Comparison of ENCODE assay signal across 2 cellular contexts in genomic region chr22:50318356-50318697, GRCh38.
TF ChIP-seq lines count a peak whose summit lies in the region.

No MANE protein-coding gene starts in this region.

TF ChIP-seq in SK-N-SH, 30 proteins besides CTCF, POLR2A, EP300 and RAD21 (continued from another document):
- no peak for TF ChIP-seq EZH2phosphoT487 (IDR thresholded peaks at IDR 0.05; ENCODE audit: borderline replicate concordance, low read depth)
- TF ChIP-seq, protein P1, sequence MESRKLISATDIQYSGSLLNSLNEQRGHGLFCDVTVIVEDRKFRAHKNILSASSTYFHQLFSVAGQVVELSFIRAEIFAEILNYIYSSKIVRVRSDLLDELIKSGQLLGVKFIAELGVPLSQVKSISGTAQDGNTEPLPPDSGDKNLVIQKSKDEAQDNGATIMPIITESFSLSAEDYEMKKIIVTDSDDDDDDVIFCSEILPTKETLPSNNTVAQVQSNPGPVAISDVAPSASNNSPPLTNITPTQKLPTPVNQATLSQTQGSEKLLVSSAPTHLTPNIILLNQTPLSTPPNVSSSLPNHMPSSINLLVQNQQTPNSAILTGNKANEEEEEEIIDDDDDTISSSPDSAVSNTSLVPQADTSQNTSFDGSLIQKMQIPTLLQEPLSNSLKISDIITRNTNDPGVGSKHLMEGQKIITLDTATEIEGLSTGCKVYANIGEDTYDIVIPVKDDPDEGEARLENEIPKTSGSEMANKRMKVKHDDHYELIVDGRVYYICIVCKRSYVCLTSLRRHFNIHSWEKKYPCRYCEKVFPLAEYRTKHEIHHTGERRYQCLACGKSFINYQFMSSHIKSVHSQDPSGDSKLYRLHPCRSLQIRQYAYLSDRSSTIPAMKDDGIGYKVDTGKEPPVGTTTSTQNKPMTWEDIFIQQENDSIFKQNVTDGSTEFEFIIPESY (IDR thresholded peaks at IDR 0.05; ENCODE audit: borderline replicate concordance, low read depth): no peak
- TF ChIP-seq REST (IDR thresholded peaks at IDR 0.05; ENCODE audit: low read depth, low read length): no peak
- TF ChIP-seq JUND (IDR thresholded peaks at IDR 0.05): no peak
- no peak for TF ChIP-seq SMC3 (IDR thresholded peaks at IDR 0.05; ENCODE audit: low read depth, low read length)
- no peak for TF ChIP-seq TAF1 (IDR thresholded peaks at IDR 0.05; ENCODE audit: borderline replicate concordance, low read depth, low read length)
- TF ChIP-seq TCF12 (IDR thresholded peaks at IDR 0.05): no peak
TF ChIP-seq in SK-N-SH: peak in this region for 0.

TF ChIP-seq in SK-N-SH treated with all-trans-retinoic acid at 6 μM for 48 hours, 23 proteins besides CTCF, POLR2A, EP300 and RAD21 (continued from another document):
- TF ChIP-seq PATZ1 (CRISPR knock-in tag; IDR thresholded peaks at IDR 0.05; ENCODE audit: borderline replicate concordance) (no peak), ZNF70 (CRISPR knock-in tag; IDR thresholded peaks at IDR 0.05) (no peak), ESRRG (CRISPR knock-in tag; IDR thresholded peaks at IDR 0.05) (no peak), BACH2 (CRISPR knock-in tag; IDR thresholded peaks at IDR 0.05; ENCODE audit: borderline replicate concordance) (no peak), POU6F1 (CRISPR knock-in tag; IDR thresholded peaks at IDR 0.05; ENCODE audit: borderline replicate concordance, low read depth) (no peak)
